Comparison of ENCODE assay signal across 21 cellular contexts in genomic region chr11:131800452-131800851, GRCh38.
A peak's percentile ranks its signal among the peaks of the same experiment; 100 is the strongest.
DNase-seq lines count a peak whose midpoint lies in the region; ATAC-seq and TF ChIP-seq lines count a peak whose summit lies in the region.
"Had no signal": no experiment of that assay in that cellular context is flagged by ENCODE, and none has a peak within 500 bp of the region (broad histone marks: within the 10 kb centered on the region; RNA-seq: fewer than 3 reads in every experiment).

No MANE protein-coding gene starts in this region.

- intact Hi-C loops in activated T-helper 1 cell treated with anti-CD3 and anti-CD28 coated beads, Interleukin-12 subunit alpha, Interleukin-12 subunit beta, Interleukin-2, Interleukin-4 antibody, amounts not matched to agents 30 ng/mL and 10 ng/mL and 1 ng/mL, durations not matched to agents 14 hours and 24 hours and 36 hours (cut with micrococcal nuclease), result no loop called here
- intact Hi-C loops in right lobe of liver (cut with DNase I), result no loop called here

- H3F3A ChIP-seq in GM23338 (replicated peaks; ENCODE audit: low read depth), result no peaks in the 10 kb centered on the region

- H3K27me3 Mint-ChIP-seq in GM23338 (ENCODE audit: insufficient read depth, low read depth, poor library complexity), result peaks cover 2% of the 10 kb centered on the region
- H3K27me3 Mint-ChIP-seq in activated T-helper 1 cell treated with anti-CD3 and anti-CD28 coated beads, Interleukin-12 subunit alpha, Interleukin-12 subunit beta, Interleukin-2, Interleukin-4 antibody, amounts not matched to agents 30 ng/mL and 10 ng/mL and 1 ng/mL, durations not matched to agents 14 hours and 24 hours and 36 hours (ENCODE audit: insufficient read depth), result peaks cover 2% of the 10 kb centered on the region
- H3K27me3 Mint-ChIP-seq: CD4-positive, alpha-beta T cell had no signal

- no peak overlapping the region for H3K4me3 ChIP-seq in GM23338
- no peak overlapping the region for H3K4me3 ChIP-seq in right lobe of liver
- H3K4me3 ChIP-seq: A549; BLaER1 treated with 17β-estradiol and CSF1 and Interleukin-3, amounts not matched to agents 10 nM and 100 nM; GM23248 had no signal

- WGBS in right lobe of liver (ENCODE audit: insufficient coverage, low coverage, low lambda C conversion rate, missing lambda C conversion rate), result 45% methylated on average over 2 of the region's 2 CpGs

- peak; percentile 18 for ATAC-seq in GM23338
- no peak for ATAC-seq in right lobe of liver
- ATAC-seq: A549, HCT116 had no signal

- no peaks in the 10 kb centered on the region for H3K9me3 ChIP-seq in right lobe of liver
- H3K9me3 ChIP-seq: A549; BE2C; BLaER1 treated with 17β-estradiol and CSF1 and Interleukin-3, amounts not matched to agents 10 nM and 100 nM had no signal

- TF ChIP-seq CTCF in GM23338 (conservative IDR thresholded peaks at IDR 0.05; ENCODE audit: low read depth in 2 of 2) (no peak), right lobe of liver (IDR thresholded peaks at IDR 0.05) (no peak)

- H4K20me1 ChIP-seq in GM23338 (replicated peaks; ENCODE audit: insufficient read depth), result no peaks in the 10 kb centered on the region
- H4K20me1 ChIP-seq: BLaER1 treated with 17β-estradiol and CSF1 and Interleukin-3, amounts not matched to agents 10 nM and 100 nM had no signal

- no peak for TF ChIP-seq POLR2A in right lobe of liver (IDR thresholded peaks at IDR 0.05)

- H3K36me3 ChIP-seq in GM23338 (ENCODE audit: insufficient read depth) (no peaks in the 10 kb centered on the region), right lobe of liver (no peaks in the 10 kb centered on the region)
- H3K36me3 ChIP-seq: BE2C; BLaER1 treated with 17β-estradiol and CSF1 and Interleukin-3, amounts not matched to agents 10 nM and 100 nM had no signal

- peaks cover 56% of the 10 kb centered on the region for H3K4me1 Mint-ChIP-seq in GM23338
- no peaks in the 10 kb centered on the region for H3K4me1 Mint-ChIP-seq in activated T-helper 1 cell treated with anti-CD3 and anti-CD28 coated beads, Interleukin-12 subunit alpha, Interleukin-12 subunit beta, Interleukin-2, Interleukin-4 antibody, amounts not matched to agents 30 ng/mL and 10 ng/mL and 1 ng/mL, durations not matched to agents 14 hours and 24 hours and 36 hours (ENCODE audit: low read depth)
- H3K4me1 Mint-ChIP-seq: CD14-positive monocyte; CD8-positive, alpha-beta memory T cell had no signal

- no peak overlapping the region for H3K4me3 Mint-ChIP-seq in GM23338
- H3K4me3 Mint-ChIP-seq in activated T-helper 1 cell treated with anti-CD3 and anti-CD28 coated beads, Interleukin-12 subunit alpha, Interleukin-12 subunit beta, Interleukin-2, Interleukin-4 antibody, amounts not matched to agents 30 ng/mL and 10 ng/mL and 1 ng/mL, durations not matched to agents 14 hours and 24 hours and 36 hours, result no peak overlapping the region
- H3K4me3 Mint-ChIP-seq: CD14-positive monocyte; CD4-positive, alpha-beta T cell; CD8-positive, alpha-beta memory T cell had no signal

- no peaks in the 10 kb centered on the region for H3K9me2 ChIP-seq in GM23338 (ENCODE audit: insufficient read depth)

- peak overlapping the region; percentile 74; the same call in 1 of the 2 replicates for H3K4me2 ChIP-seq in GM23338
- H3K4me2 ChIP-seq: A549; BLaER1 treated with 17β-estradiol and CSF1 and Interleukin-3, amounts not matched to agents 10 nM and 100 nM had no signal

- no peak overlapping the region for H3K27ac Mint-ChIP-seq in GM23338
- H3K27ac Mint-ChIP-seq in activated T-helper 1 cell treated with anti-CD3 and anti-CD28 coated beads, Interleukin-12 subunit alpha, Interleukin-12 subunit beta, Interleukin-2, Interleukin-4 antibody, amounts not matched to agents 30 ng/mL and 10 ng/mL and 1 ng/mL, durations not matched to agents 14 hours and 24 hours and 36 hours, result no peak overlapping the region
- H3K27ac Mint-ChIP-seq: CD14-positive monocyte; CD4-positive, alpha-beta T cell; CD8-positive, alpha-beta memory T cell had no signal

- H3K79me2 ChIP-seq in GM23338 (replicated peaks; ENCODE audit: insufficient read depth), result no peaks in the 10 kb centered on the region

- no peaks in the 10 kb centered on the region for H3K36me3 Mint-ChIP-seq in GM23338 (ENCODE audit: low read depth)
- H3K36me3 Mint-ChIP-seq in activated T-helper 1 cell treated with anti-CD3 and anti-CD28 coated beads, Interleukin-12 subunit alpha, Interleukin-12 subunit beta, Interleukin-2, Interleukin-4 antibody, amounts not matched to agents 30 ng/mL and 10 ng/mL and 1 ng/mL, durations not matched to agents 14 hours and 24 hours and 36 hours (ENCODE audit: low read depth), result no peaks in the 10 kb centered on the region
- H3K36me3 Mint-ChIP-seq: CD14-positive monocyte; CD8-positive, alpha-beta memory T cell had no signal

- peaks cover 31% of the 10 kb centered on the region for H3K4me1 ChIP-seq in GM23338 (ENCODE audit: insufficient read depth)
- no peaks in the 10 kb centered on the region for H3K4me1 ChIP-seq in right lobe of liver
- H3K4me1 ChIP-seq: A549, BE2C had no signal

- DNase-seq in GM23338 (ENCODE audit: low spot score) (peak; percentile 29), NCI-H69 (lab: John Stamatoyannopoulos, UW) (peak; percentile 66), cerebellum (ENCODE audit: low spot score) (peak; percentile 79), right lobe of liver (no peak), RPMI8226 (no peak), T-helper 9 cell (no peak)
- no peak for DNase-seq in activated T-helper 1 cell treated with anti-CD3 and anti-CD28 coated beads, Interleukin-12 subunit alpha, Interleukin-12 subunit beta, Interleukin-2, Interleukin-4 antibody, amounts not matched to agents 30 ng/mL and 10 ng/mL and 1 ng/mL, durations not matched to agents 14 hours and 24 hours and 36 hours (ENCODE audit: low spot score)
- DNase-seq: 8988T; ACHN; AML-193; BE2C; CD4-positive, alpha-beta T cell; CD8-positive, alpha-beta memory T cell; DMS53; DMS79 treated with DMSO at 0.1 percent for 48 hours; GM23248; H9 had no signal

- H3K27me3 ChIP-seq in GM23338 (ENCODE audit: insufficient read depth), result no peaks in the 10 kb centered on the region
- H3K27me3 ChIP-seq in right lobe of liver, result no peaks in the 10 kb centered on the region
- H3K27me3 ChIP-seq: BE2C; BLaER1 treated with 17β-estradiol and CSF1 and Interleukin-3, amounts not matched to agents 10 nM and 100 nM had no signal

- H3K27ac ChIP-seq in GM23338 (ENCODE audit: low read depth), result no peak overlapping the region
- no peak overlapping the region for H3K27ac ChIP-seq in right lobe of liver
- H3K27ac ChIP-seq: A549; BLaER1 treated with 17β-estradiol and CSF1 and Interleukin-3, amounts not matched to agents 10 nM and 100 nM; GM23248 had no signal

- H3K9me3 Mint-ChIP-seq in GM23338, result no peaks in the 10 kb centered on the region; the same call in 2 of the 3 replicates
- H3K9me3 Mint-ChIP-seq in activated T-helper 1 cell treated with anti-CD3 and anti-CD28 coated beads, Interleukin-12 subunit alpha, Interleukin-12 subunit beta, Interleukin-2, Interleukin-4 antibody, amounts not matched to agents 30 ng/mL and 10 ng/mL and 1 ng/mL, durations not matched to agents 14 hours and 24 hours and 36 hours, result no peaks in the 10 kb centered on the region
- H3K9me3 Mint-ChIP-seq: CD4-positive, alpha-beta T cell; H9 had no signal

- H2AFZ ChIP-seq in GM23338, result no peak overlapping the region
- H2AFZ ChIP-seq: GM23248 had no signal

TF ChIP-seq in GM23338, 12 proteins besides CTCF, POLR2A, EP300 and RAD21 (continues in another document):
- TF ChIP-seq ETS1 (IDR thresholded peaks at IDR 0.05), result no peak
- no peak for TF ChIP-seq STAT1 (IDR thresholded peaks at IDR 0.05; ENCODE audit: unreplicated experiment)
- TF ChIP-seq EZH2 (IDR thresholded peaks at IDR 0.05; ENCODE audit: low read depth, unreplicated experiment), result no peak

Comparison
In these comparisons a context has a peak if more than half of its experiments do, and no peak if none do; other contexts are left out.
1. DNase-seq: peak in GM23338 (single experiment), NCI-H69 (single experiment) and cerebellum (single experiment); none in activated T-helper 1 cell treated with anti-CD3 and anti-CD28 coated beads, Interleukin-12 subunit alpha, Interleukin-12 subunit beta, Interleukin-2, Interleukin-4 antibody, amounts not matched to agents 30 ng/mL and 10 ng/mL and 1 ng/mL, durations not matched to agents 14 hours and 24 hours and 36 hours (single experiment), right lobe of liver (0 of 3), RPMI8226 (single experiment) and T-helper 9 cell (single experiment).